11 cellular contexts compared by ENCODE assay signal in the genomic region with DNA sequence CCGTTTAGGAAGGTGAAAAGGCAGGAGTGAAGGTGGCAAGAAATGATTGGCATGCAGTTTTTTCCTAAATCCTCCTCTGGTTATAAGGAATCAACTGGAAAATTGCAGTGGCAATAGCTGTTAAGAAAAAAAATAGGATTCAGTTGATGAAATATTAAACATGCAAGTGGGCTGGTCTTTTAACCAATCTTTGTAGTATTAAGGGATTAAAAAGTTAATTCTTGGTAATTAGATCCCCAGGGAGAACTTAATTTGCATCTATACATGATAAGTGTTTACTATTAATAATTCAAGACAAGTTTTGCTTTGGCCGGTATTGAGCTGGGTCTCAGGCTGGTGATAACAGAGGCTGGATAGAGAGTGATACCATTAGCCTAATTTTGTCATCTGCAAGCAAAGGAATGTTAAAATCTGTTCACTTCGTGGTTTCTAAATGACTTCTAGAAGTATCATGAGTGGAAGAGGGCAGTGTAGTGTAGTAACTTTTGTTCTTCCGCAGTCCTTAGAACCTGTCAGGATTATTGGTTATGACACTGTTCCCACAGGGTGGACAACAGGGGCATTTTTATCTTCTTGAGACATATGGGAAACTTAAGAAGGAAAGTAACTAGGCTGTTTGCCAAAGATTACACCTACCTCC.
DNase-seq lines count a peak whose midpoint lies in the region; ATAC-seq, FAIRE-seq and TF ChIP-seq lines count a peak whose summit lies in the region.
"Had no signal": no experiment of that assay in that cellular context is flagged by ENCODE, and none has a peak within 500 bp of the region (broad histone marks: within the 10 kb centered on the region; RNA-seq: fewer than 3 reads in every experiment).

No MANE protein-coding gene starts in this region.

- no peak for ATAC-seq in CD4-positive, CD25-positive, alpha-beta regulatory T cell (ENCODE audit: low read depth in 2 of 2)
- ATAC-seq in GM23338: no peak
- peak; percentile 52 for ATAC-seq in GM12878
- ATAC-seq in natural killer cell: no peak
- ATAC-seq in GM19035 (IDR thresholded peaks at IDR 0.05; ENCODE audit: unreplicated experiment): no peak

- peak overlapping the region; percentile 72 to 88 (median 82) for H3K4me3 Mint-ChIP-seq in CD4-positive, CD25-positive, alpha-beta regulatory T cell
- no peak overlapping the region; the same call in 2 of the 3 replicates for H3K4me3 Mint-ChIP-seq in GM23338
- H3K4me3 Mint-ChIP-seq in natural killer cell: peak overlapping the region; percentile 92

- no peaks in the 10 kb centered on the region for H3K9me2 ChIP-seq in GM23338 (ENCODE audit: insufficient read depth)

- peaks cover 58 to 98% (median 84%) of the 10 kb centered on the region in 4 donors for H3K4me1 Mint-ChIP-seq in CD4-positive, CD25-positive, alpha-beta regulatory T cell
- H3K4me1 Mint-ChIP-seq in GM23338 (peaks cover 24% of the 10 kb centered on the region), natural killer cell (peaks cover 92 to 94% of the 10 kb centered on the region in 2 donors)

- peaks cover 95% of the 10 kb centered on the region for H3K4me1 ChIP-seq in CD4-positive, CD25-positive, alpha-beta regulatory T cell (ENCODE audit: control insufficient read depth, insufficient read depth, low read length, poor library complexity, severe bottlenecking)
- H3K4me1 ChIP-seq in GM23338 (ENCODE audit: insufficient read depth): peaks cover 23% of the 10 kb centered on the region
- H3K4me1 ChIP-seq in GM12878 (ENCODE audit: control insufficient read depth, insufficient read depth, low read length): peaks cover 48% of the 10 kb centered on the region

- peaks cover 21% of the 10 kb centered on the region for H3K36me3 Mint-ChIP-seq in CD4-positive, CD25-positive, alpha-beta regulatory T cell
- H3K36me3 Mint-ChIP-seq in GM23338 (ENCODE audit: low read depth): no peaks in the 10 kb centered on the region
- H3K36me3 Mint-ChIP-seq in natural killer cell: peaks cover 9% of the 10 kb centered on the region
- H3K36me3 Mint-ChIP-seq: brain had no signal

- H3K9ac ChIP-seq in GM12878 (ENCODE audit: control insufficient read depth, insufficient read depth, low read length): peak overlapping the region; percentile 71

- SMC1A ChIA-PET in GM12878 (lab: Charles Lee; ENCODE audit: uncharacterized antibody, unreplicated experiment): interaction anchor here (0.7 to 9.8 kb wide), 12 partner anchors 12 to 140 kb away, joined by 3 to 66 read pairs (median 16); no protein-coding TSS in a partner anchor

- H3K79me2 ChIP-seq in GM23338 (replicated peaks; ENCODE audit: insufficient read depth) (no peaks in the 10 kb centered on the region), GM12878 (ENCODE audit: control insufficient read depth, insufficient read depth, low read length) (peaks cover 70% of the 10 kb centered on the region)

- CTCF ChIA-PET in GM12878 (lab: Yijun Ruan, JAX): interaction anchor here (0.9 to 1.4 kb wide), 5 partner anchors 12 to 398 kb away, joined by 3 to 4 read pairs (median 3); no protein-coding TSS in a partner anchor

- H3K9me3 Mint-ChIP-seq in CD4-positive, CD25-positive, alpha-beta regulatory T cell: no peaks in the 10 kb centered on the region
- H3K9me3 Mint-ChIP-seq in GM23338 (no peaks in the 10 kb centered on the region), natural killer cell (no peaks in the 10 kb centered on the region)
- H3K9me3 Mint-ChIP-seq: brain had no signal

- H3K27me3 Mint-ChIP-seq in CD4-positive, CD25-positive, alpha-beta regulatory T cell: no peaks in the 10 kb centered on the region
- H3K27me3 Mint-ChIP-seq in GM23338 (ENCODE audit: insufficient read depth, low read depth, poor library complexity): peaks cover 5% of the 10 kb centered on the region
- H3K27me3 Mint-ChIP-seq in natural killer cell (ENCODE audit: low read depth in 2 of 2): no peaks in the 10 kb centered on the region

- TF ChIP-seq POLR2A in GM12878 (IDR thresholded peaks at IDR 0.05; ENCODE audit: low read depth, low read length): no peak

- peak overlapping the region; percentile 69 for H3K27ac ChIP-seq in CD4-positive, CD25-positive, alpha-beta regulatory T cell (ENCODE audit: insufficient read depth, low read length, poor library complexity, severe bottlenecking)
- H3K27ac ChIP-seq in GM23338 (ENCODE audit: low read depth): no peak overlapping the region
- peak overlapping the region; percentile 93 for H3K27ac ChIP-seq in GM12878 (ENCODE audit: control insufficient read depth, insufficient read depth)

- no peak for TF ChIP-seq EP300 in GM12878 (IDR thresholded peaks at IDR 0.05; ENCODE audit: borderline replicate concordance in 1 of 2, control insufficient read depth in 1 of 2, low read depth in 2 of 2, low read length in 2 of 2)

- no peaks in the 10 kb centered on the region for H3K9me3 ChIP-seq in CD4-positive, CD25-positive, alpha-beta regulatory T cell (ENCODE audit: control insufficient read depth in 2 of 2, low read length in 2 of 2)
- no peaks in the 10 kb centered on the region; the same call in 2 of the 3 replicates for H3K9me3 ChIP-seq in GM12878 (replicated peaks; ENCODE audit: control insufficient read depth, insufficient read depth, low read length)

- TF ChIP-seq CTCF in GM23338 (conservative IDR thresholded peaks at IDR 0.05; ENCODE audit: low read depth in 2 of 2): no peak
- no peak for TF ChIP-seq CTCF in GM12878 (IDR thresholded peaks at IDR 0.05 in 2 of 3, conservative IDR thresholded peaks at IDR 0.05 in 1 of 3; ENCODE audit: control insufficient read depth in 2 of 3, extremely low read depth in 1 of 3, insufficient read depth in 1 of 3, low read depth in 3 of 3, low read length in 3 of 3)
- no peak for TF ChIP-seq CTCF in natural killer cell (IDR thresholded peaks at IDR 0.05)

- no peak for TF ChIP-seq RAD21 in GM12878 (IDR thresholded peaks at IDR 0.05; ENCODE audit: insufficient read depth, low read depth, low read length)

- intact Hi-C loops in GM12878 (cut with micrococcal nuclease; ENCODE audit: unreplicated experiment) (loop anchor here (1.0 to 5.0 kb wide), 4 partner anchors 52 to 143 kb away; no protein-coding TSS in a partner anchor), natural killer cell (cut with micrococcal nuclease) (loop anchor here (5.0 kb wide), 3 partner anchors 38 to 113 kb away; no protein-coding TSS in a partner anchor)

- no peaks in the 10 kb centered on the region for H4K20me1 ChIP-seq in GM23338 (replicated peaks; ENCODE audit: insufficient read depth)
- H4K20me1 ChIP-seq in GM12878 (ENCODE audit: control insufficient read depth, insufficient read depth): no peaks in the 10 kb centered on the region

- H3F3A ChIP-seq in GM23338 (replicated peaks; ENCODE audit: low read depth): no peaks in the 10 kb centered on the region

- peak overlapping the region; percentile 93 to 97 (median 95) for H3K27ac Mint-ChIP-seq in CD4-positive, CD25-positive, alpha-beta regulatory T cell
- H3K27ac Mint-ChIP-seq in GM23338 (peak overlapping the region; percentile 88; the same call in 1 of the 2 replicates), natural killer cell (no peak overlapping the region)

- POLR2A ChIA-PET in GM12878 (lab: Charles Lee): interaction anchor here (1.0 to 9.4 kb wide), 8 partner anchors 37 to 118 kb away, joined by 3 to 66 read pairs (median 4); a partner anchor contains a TSS

- peak overlapping the region; percentile 3; the same call in 1 of the 2 replicates for H2AFZ ChIP-seq in GM23338
- no peak overlapping the region for H2AFZ ChIP-seq in GM12878 (ENCODE audit: control insufficient read depth, low read depth, low read length)

- RAD21 ChIA-PET in GM12878 (lab: Charles Lee; ENCODE audit: unreplicated experiment): interaction anchor here (1.1 to 9.4 kb wide), 8 partner anchors 11 to 144 kb away, joined by 3 to 87 read pairs (median 6); no protein-coding TSS in a partner anchor

- peaks cover 20% of the 10 kb centered on the region for H3K36me3 ChIP-seq in CD4-positive, CD25-positive, alpha-beta regulatory T cell (ENCODE audit: control insufficient read depth, insufficient read depth, low read length)
- H3K36me3 ChIP-seq in GM23338 (ENCODE audit: insufficient read depth) (no peaks in the 10 kb centered on the region), GM12878 (ENCODE audit: control insufficient read depth in 2 of 2, insufficient read depth in 2 of 2, low read length in 1 of 2) (peaks cover 0 to 7% of the 10 kb centered on the region in 2 experiments)

- TSS peak; percentile 27 for BruUV-seq in GM12878 (replicated peaks; lab: Mats Ljungman, UMichigan)

- no peaks in the 10 kb centered on the region for H3K27me3 ChIP-seq in CD4-positive, CD25-positive, alpha-beta regulatory T cell (ENCODE audit: control insufficient read depth, insufficient read depth, low read length)
- H3K27me3 ChIP-seq in GM23338 (ENCODE audit: insufficient read depth) (no peaks in the 10 kb centered on the region), GM12878 (replicated peaks in 1 of 2; ENCODE audit: control insufficient read depth in 2 of 2, insufficient read depth in 2 of 2, low read length in 1 of 2) (no peaks in the 10 kb centered on the region)

- no peak for FAIRE-seq in GM12878 (lab: Jason Lieb, UNC)
- no peak for FAIRE-seq in frontal cortex (lab: Jason Lieb, UNC)

- peak overlapping the region; percentile 76 for H3K4me3 ChIP-seq in CD4-positive, CD25-positive, alpha-beta regulatory T cell (ENCODE audit: low read depth, low read length)
- H3K4me3 ChIP-seq in GM23338 (no peak overlapping the region), GM12878 (peak overlapping the region; percentile 54)

- no peak for DNase-seq in CD4-positive, CD25-positive, alpha-beta regulatory T cell
- DNase-seq in GM23338 (ENCODE audit: low spot score) (no peak), GM12878 (ENCODE audit: low read depth, low spot score) (no peak), natural killer cell (no peak), NCI-H526 (lab: John Stamatoyannopoulos, UW) (no peak), ecto neural progenitor cell (ENCODE audit: low spot score) (no peak), frontal cortex (ENCODE audit: low spot score in 2 of 2) (no peak)
- DNase-seq: activated CD4-positive, alpha-beta T cell treated with anti-CD3 and anti-CD28 coated beads for 1 hour; NCI-H187 treated with DMSO at 0.1 percent for 48 hours had no signal

- in situ Hi-C loops in GM12878 (cut with MboI): loop anchor here (25.0 kb wide), 1 partner anchor 128 kb away; a partner anchor contains a TSS

- H3K4me2 ChIP-seq in GM23338 (no peak overlapping the region), GM12878 (ENCODE audit: control insufficient read depth, insufficient read depth) (peak overlapping the region; percentile 84)

- 15% methylated on average over 4 of the region's 4 CpGs for WGBS in GM12878 (ENCODE audit: insufficient coverage, insufficient replicate concordance, low lambda C conversion rate, missing lambda C conversion rate)

TF ChIP-seq in GM12878, 131 proteins besides CTCF, POLR2A, EP300 and RAD21 (continues in another document):
- no peak for TF ChIP-seq NBN (IDR thresholded peaks at IDR 0.05)
- 0 out of 2 replicates have a peak, but pooled peaks have one; percentile 10 for TF ChIP-seq IRF4 (IDR thresholded peaks at IDR 0.05; ENCODE audit: low read depth, low read length)
- TF ChIP-seq FOXM1 (IDR thresholded peaks at IDR 0.05; ENCODE audit: low read depth, low read length): no peak

Comparison
In these comparisons a context has a peak if more than half of its experiments do, and no peak if none do; other contexts are left out.
1. H3K27ac Mint-ChIP-seq: peak in CD4-positive, CD25-positive, alpha-beta regulatory T cell (3 of 3) and GM23338 (single experiment); none in natural killer cell (0 of 2).